1 cellular context compared by ENCODE assay signal in the genomic region with DNA sequence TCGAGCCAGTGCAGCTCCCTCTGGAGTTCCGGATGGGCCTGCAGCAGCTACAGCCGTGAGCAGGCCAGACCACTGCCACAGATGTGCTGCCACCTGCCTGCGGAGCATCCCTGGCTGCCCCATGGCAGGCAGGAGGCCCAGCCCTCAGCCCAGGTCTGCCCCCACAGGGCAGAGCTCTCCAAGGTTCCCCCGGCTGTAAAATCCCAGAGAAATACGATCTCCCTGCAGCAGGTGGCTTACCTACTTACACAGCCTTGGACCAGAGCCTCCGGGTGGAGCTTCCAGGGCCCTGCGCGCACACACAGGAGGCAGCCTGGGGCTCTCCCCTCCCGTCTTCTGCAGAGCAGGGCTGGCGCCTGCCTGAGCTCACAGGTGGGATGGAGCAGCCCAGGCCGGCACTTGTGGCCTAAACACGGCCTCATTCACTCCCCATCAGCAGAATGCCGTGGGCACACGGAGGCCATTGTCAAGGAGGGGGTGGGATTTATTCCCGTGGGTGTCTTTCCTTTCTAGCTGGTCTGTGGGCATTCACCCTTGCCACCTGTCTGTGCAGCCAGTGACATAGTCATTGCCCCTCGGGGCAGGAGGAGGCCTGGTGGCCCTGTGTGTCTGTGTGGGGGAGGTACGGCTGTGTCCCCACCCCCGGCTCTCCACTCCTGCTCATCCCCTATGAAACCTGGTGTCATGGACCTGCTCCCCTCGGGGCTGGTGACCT.
TF ChIP-seq lines count a peak whose summit lies in the region.

No MANE protein-coding gene starts in this region.

TF ChIP-seq in SK-N-SH treated with all-trans-retinoic acid at 6 μM for 48 hours, 23 proteins besides CTCF, POLR2A, EP300 and RAD21 (continued from another document):
- TF ChIP-seq BACH2 (CRISPR knock-in tag; IDR thresholded peaks at IDR 0.05; ENCODE audit: borderline replicate concordance), result no peak
- TF ChIP-seq, protein P1, sequence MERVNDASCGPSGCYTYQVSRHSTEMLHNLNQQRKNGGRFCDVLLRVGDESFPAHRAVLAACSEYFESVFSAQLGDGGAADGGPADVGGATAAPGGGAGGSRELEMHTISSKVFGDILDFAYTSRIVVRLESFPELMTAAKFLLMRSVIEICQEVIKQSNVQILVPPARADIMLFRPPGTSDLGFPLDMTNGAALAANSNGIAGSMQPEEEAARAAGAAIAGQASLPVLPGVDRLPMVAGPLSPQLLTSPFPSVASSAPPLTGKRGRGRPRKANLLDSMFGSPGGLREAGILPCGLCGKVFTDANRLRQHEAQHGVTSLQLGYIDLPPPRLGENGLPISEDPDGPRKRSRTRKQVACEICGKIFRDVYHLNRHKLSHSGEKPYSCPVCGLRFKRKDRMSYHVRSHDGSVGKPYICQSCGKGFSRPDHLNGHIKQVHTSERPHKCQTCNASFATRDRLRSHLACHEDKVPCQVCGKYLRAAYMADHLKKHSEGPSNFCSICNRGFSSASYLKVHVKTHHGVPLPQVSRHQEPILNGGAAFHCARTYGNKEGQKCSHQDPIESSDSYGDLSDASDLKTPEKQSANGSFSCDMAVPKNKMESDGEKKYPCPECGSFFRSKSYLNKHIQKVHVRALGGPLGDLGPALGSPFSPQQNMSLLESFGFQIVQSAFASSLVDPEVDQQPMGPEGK (CRISPR knock-in tag; IDR thresholded peaks at IDR 0.05; ENCODE audit: borderline replicate concordance), result no peak
- TF ChIP-seq TOX (CRISPR knock-in tag; IDR thresholded peaks at IDR 0.05; ENCODE audit: borderline replicate concordance), result no peak
- TF ChIP-seq, protein P2, sequence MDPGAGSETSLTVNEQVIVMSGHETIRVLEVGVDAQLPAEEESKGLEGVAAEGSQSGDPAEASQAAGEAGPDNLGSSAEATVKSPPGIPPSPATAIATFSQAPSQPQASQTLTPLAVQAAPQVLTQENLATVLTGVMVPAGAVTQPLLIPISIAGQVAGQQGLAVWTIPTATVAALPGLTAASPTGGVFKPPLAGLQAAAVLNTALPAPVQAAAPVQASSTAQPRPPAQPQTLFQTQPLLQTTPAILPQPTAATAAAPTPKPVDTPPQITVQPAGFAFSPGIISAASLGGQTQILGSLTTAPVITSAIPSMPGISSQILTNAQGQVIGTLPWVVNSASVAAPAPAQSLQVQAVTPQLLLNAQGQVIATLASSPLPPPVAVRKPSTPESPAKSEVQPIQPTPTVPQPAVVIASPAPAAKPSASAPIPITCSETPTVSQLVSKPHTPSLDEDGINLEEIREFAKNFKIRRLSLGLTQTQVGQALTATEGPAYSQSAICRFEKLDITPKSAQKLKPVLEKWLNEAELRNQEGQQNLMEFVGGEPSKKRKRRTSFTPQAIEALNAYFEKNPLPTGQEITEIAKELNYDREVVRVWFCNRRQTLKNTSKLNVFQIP (CRISPR knock-in tag; IDR thresholded peaks at IDR 0.05; ENCODE audit: borderline replicate concordance, low read depth), result no peak
